In genomic region chr3:67648701-67649100, GRCh38 we compare ENCODE assay signal across 13 cellular contexts. TPM values are rescaled to one million over a fixed set of nuclear protein-coding genes. Genes with fewer than 3 reads are reported as not detected.
DNase-seq lines count a peak whose midpoint lies in the region; ATAC-seq and TF ChIP-seq lines count a peak whose summit lies in the region.
"Had no signal": no experiment of that assay in that cellular context is flagged by ENCODE, and none has a peak within 500 bp of the region (broad histone marks: within the 10 kb centered on the region; RNA-seq: fewer than 3 reads in every experiment).

No MANE protein-coding gene starts in this region.

- TF ChIP-seq CTCF in NB4 (IDR thresholded peaks at IDR 0.05; ENCODE audit: low read depth, low read length) = no peak
- no peak for TF ChIP-seq CTCF in fibroblast of lung (conservative IDR thresholded peaks at IDR 0.05 in 1 of 2, IDR thresholded peaks at IDR 0.05 in 1 of 2; ENCODE audit: low read depth in 1 of 2, low read length in 2 of 2)
- no peak for TF ChIP-seq CTCF in mucosa of descending colon (IDR thresholded peaks at IDR 0.05)

- H3K27me3 ChIP-seq in fibroblast of lung (ENCODE audit: control insufficient read depth, insufficient read depth, low read length) = no peaks in the 10 kb centered on the region
- H3K27me3 ChIP-seq: tibial nerve had no signal

- peak; percentile 75 for DNase-seq in ACHN
- peak; percentile 9 for DNase-seq in NB4 (ENCODE audit: low read depth)
- peak; percentile 27 to 81 for DNase-seq in fibroblast of lung (ENCODE audit: low read depth in 2 of 2)
- peak in 1 of 3 donors; percentile 25 for DNase-seq in mucosa of descending colon
- no peak for DNase-seq in activated CD4-positive, alpha-beta memory T cell treated with anti-CD3 and anti-CD28 coated beads, Interleukin-2, amount 10 ng/mL, durations not matched to agents 7 days and 5 days
- DNase-seq in activated T-helper 1 cell treated with anti-CD3 and anti-CD28 coated beads, Interleukin-12 subunit alpha, Interleukin-12 subunit beta, Interleukin-2, Interleukin-4 antibody, amounts not matched to agents 30 ng/mL and 10 ng/mL and 1 ng/mL, durations not matched to agents 14 hours and 24 hours and 36 hours (ENCODE audit: low spot score) = no peak
- DNase-seq in superior temporal gyrus (ENCODE audit: extremely low spot score) = no peak
- DNase-seq: activated B cell treated with CpG ODN at 0.5 μM for 24 hours; activated naive CD4-positive, alpha-beta T cell treated with anti-CD3 and anti-CD28 coated beads for 36 hours; DMS153; nucleus accumbens had no signal

- POLR2A ChIA-PET in activated CD4-positive, alpha-beta memory T cell treated with anti-CD3 and anti-CD28 coated beads, Interleukin-2, amount 10 ng/mL, durations not matched to agents 7 days and 5 days (lab: Charles Lee) = interaction anchor here (1.2 kb wide), 1 partner anchor 9 kb away, joined by 3 read pairs; no protein-coding TSS in a partner anchor

- H2AFZ ChIP-seq in fibroblast of lung (ENCODE audit: low read length) = no peak overlapping the region

- in situ Hi-C loops in ACHN (cut with HindIII; ENCODE audit: low pct_ligation_motif_present, low pct_unique_long_range_greater_than_20kb, low sequenced_read_pairs) = no loop called here

- H3K27me3 Mint-ChIP-seq in activated CD4-positive, alpha-beta memory T cell treated with anti-CD3 and anti-CD28 coated beads, Interleukin-2, amount 10 ng/mL, durations not matched to agents 7 days and 5 days = no peaks in the 10 kb centered on the region
- no peaks in the 10 kb centered on the region for H3K27me3 Mint-ChIP-seq in activated T-helper 1 cell treated with anti-CD3 and anti-CD28 coated beads, Interleukin-12 subunit alpha, Interleukin-12 subunit beta, Interleukin-2, Interleukin-4 antibody, amounts not matched to agents 30 ng/mL and 10 ng/mL and 1 ng/mL, durations not matched to agents 14 hours and 24 hours and 36 hours (ENCODE audit: insufficient read depth)
- H3K27me3 Mint-ChIP-seq: activated B cell treated with CpG ODN at 0.5 μM for 24 hours had no signal

- H3K9me3 ChIP-seq in fibroblast of lung (ENCODE audit: control insufficient read depth, insufficient read depth, low read depth, low read length) = no peaks in the 10 kb centered on the region
- no peaks in the 10 kb centered on the region for H3K9me3 ChIP-seq in mucosa of descending colon
- H3K9me3 ChIP-seq: tibial nerve had no signal

- H3K4me1 ChIP-seq in fibroblast of lung (ENCODE audit: control insufficient read depth, extremely low read depth, insufficient read depth, low read length) = peaks cover 5% of the 10 kb centered on the region
- H3K4me1 ChIP-seq in mucosa of descending colon (ENCODE audit: low read depth) = peaks cover 58% of the 10 kb centered on the region

- H3K9me3 Mint-ChIP-seq in activated CD4-positive, alpha-beta memory T cell treated with anti-CD3 and anti-CD28 coated beads, Interleukin-2, amount 10 ng/mL, durations not matched to agents 7 days and 5 days = peaks cover 6% of the 10 kb centered on the region
- H3K9me3 Mint-ChIP-seq in activated T-helper 1 cell treated with anti-CD3 and anti-CD28 coated beads, Interleukin-12 subunit alpha, Interleukin-12 subunit beta, Interleukin-2, Interleukin-4 antibody, amounts not matched to agents 30 ng/mL and 10 ng/mL and 1 ng/mL, durations not matched to agents 14 hours and 24 hours and 36 hours = peaks cover 4% of the 10 kb centered on the region
- H3K9me3 Mint-ChIP-seq: activated B cell treated with CpG ODN at 0.5 μM for 24 hours had no signal

- intact Hi-C loops in mucosa of descending colon (cut with DNase I, micrococcal nuclease) = no loop called here
- intact Hi-C loops in activated T-helper 1 cell treated with anti-CD3 and anti-CD28 coated beads, Interleukin-12 subunit alpha, Interleukin-12 subunit beta, Interleukin-2, Interleukin-4 antibody, amounts not matched to agents 30 ng/mL and 10 ng/mL and 1 ng/mL, durations not matched to agents 14 hours and 24 hours and 36 hours (cut with micrococcal nuclease) = no loop called here

- H3K36me3 Mint-ChIP-seq in activated CD4-positive, alpha-beta memory T cell treated with anti-CD3 and anti-CD28 coated beads, Interleukin-2, amount 10 ng/mL, durations not matched to agents 7 days and 5 days (ENCODE audit: low read depth) = peaks cover 79% of the 10 kb centered on the region
- H3K36me3 Mint-ChIP-seq in activated T-helper 1 cell treated with anti-CD3 and anti-CD28 coated beads, Interleukin-12 subunit alpha, Interleukin-12 subunit beta, Interleukin-2, Interleukin-4 antibody, amounts not matched to agents 30 ng/mL and 10 ng/mL and 1 ng/mL, durations not matched to agents 14 hours and 24 hours and 36 hours (ENCODE audit: low read depth) = peaks cover 59% of the 10 kb centered on the region

- peak; percentile 40 for ATAC-seq in mucosa of descending colon
- no peak for ATAC-seq in GM18909 (IDR thresholded peaks at IDR 0.05; ENCODE audit: poor library complexity, unreplicated experiment)

- no peak overlapping the region for H3K4me3 Mint-ChIP-seq in activated CD4-positive, alpha-beta memory T cell treated with anti-CD3 and anti-CD28 coated beads, Interleukin-2, amount 10 ng/mL, durations not matched to agents 7 days and 5 days
- H3K4me3 Mint-ChIP-seq in activated T-helper 1 cell treated with anti-CD3 and anti-CD28 coated beads, Interleukin-12 subunit alpha, Interleukin-12 subunit beta, Interleukin-2, Interleukin-4 antibody, amounts not matched to agents 30 ng/mL and 10 ng/mL and 1 ng/mL, durations not matched to agents 14 hours and 24 hours and 36 hours = no peak overlapping the region
- H3K4me3 Mint-ChIP-seq: activated B cell treated with CpG ODN at 0.5 μM for 24 hours; activated naive CD4-positive, alpha-beta T cell treated with anti-CD3 and anti-CD28 coated beads for 36 hours had no signal

- H3K4me3 ChIP-seq in NB4 (ENCODE audit: low read depth, low read length) = no peak overlapping the region
- H3K4me3 ChIP-seq in fibroblast of lung (replicated peaks in 1 of 4; ENCODE audit: control extremely low read depth in 1 of 4, insufficient read depth in 1 of 4, low read depth in 3 of 4, low read length in 4 of 4) = no peak overlapping the region
- H3K4me3 ChIP-seq in mucosa of descending colon = no peak overlapping the region
- H3K4me3 ChIP-seq: tibial nerve had no signal

- peak overlapping the region; percentile 92 for H3K27ac ChIP-seq in fibroblast of lung (ENCODE audit: insufficient read depth, low read length)
- H3K27ac ChIP-seq: tibial nerve had no signal

- CTCF ChIA-PET in activated CD4-positive, alpha-beta memory T cell treated with anti-CD3 and anti-CD28 coated beads, Interleukin-2, amount 10 ng/mL, durations not matched to agents 7 days and 5 days (lab: Charles Lee) = no interaction called here

- no peak for TF ChIP-seq POLR2A in NB4 (IDR thresholded peaks at IDR 0.05; ENCODE audit: extremely low read depth, insufficient read length)

- H3K4me2 ChIP-seq in fibroblast of lung (ENCODE audit: extremely low read depth, insufficient read depth, low read length) = no peak overlapping the region

- no peak overlapping the region for H3K9ac ChIP-seq in fibroblast of lung (ENCODE audit: insufficient read depth, low read length)

- H3K36me3 ChIP-seq in fibroblast of lung (ENCODE audit: control insufficient read depth, insufficient read depth, low read length) (no peaks in the 10 kb centered on the region), mucosa of descending colon (ENCODE audit: low read depth) (no peaks in the 10 kb centered on the region)

- H3K27ac Mint-ChIP-seq in activated CD4-positive, alpha-beta memory T cell treated with anti-CD3 and anti-CD28 coated beads, Interleukin-2, amount 10 ng/mL, durations not matched to agents 7 days and 5 days = no peak overlapping the region
- no peak overlapping the region for H3K27ac Mint-ChIP-seq in activated T-helper 1 cell treated with anti-CD3 and anti-CD28 coated beads, Interleukin-12 subunit alpha, Interleukin-12 subunit beta, Interleukin-2, Interleukin-4 antibody, amounts not matched to agents 30 ng/mL and 10 ng/mL and 1 ng/mL, durations not matched to agents 14 hours and 24 hours and 36 hours
- H3K27ac Mint-ChIP-seq: activated B cell treated with CpG ODN at 0.5 μM for 24 hours; activated naive CD4-positive, alpha-beta T cell treated with anti-CD3 and anti-CD28 coated beads for 36 hours had no signal

- H3K79me2 ChIP-seq in fibroblast of lung (ENCODE audit: control insufficient read depth, insufficient read depth, low read length) = peaks cover 42% of the 10 kb centered on the region

- no peaks in the 10 kb centered on the region for H4K20me1 ChIP-seq in fibroblast of lung (ENCODE audit: control insufficient read depth, extremely low read depth, insufficient read depth, low read length)

- peaks cover 43% of the 10 kb centered on the region for H3K4me1 Mint-ChIP-seq in activated CD4-positive, alpha-beta memory T cell treated with anti-CD3 and anti-CD28 coated beads, Interleukin-2, amount 10 ng/mL, durations not matched to agents 7 days and 5 days
- H3K4me1 Mint-ChIP-seq in activated T-helper 1 cell treated with anti-CD3 and anti-CD28 coated beads, Interleukin-12 subunit alpha, Interleukin-12 subunit beta, Interleukin-2, Interleukin-4 antibody, amounts not matched to agents 30 ng/mL and 10 ng/mL and 1 ng/mL, durations not matched to agents 14 hours and 24 hours and 36 hours (ENCODE audit: low read depth) = peaks cover 54% of the 10 kb centered on the region

RNA-seq across cellular contexts. Expression of gene SUCLG2, which starts 5.7 kb away (rescaled TPM):
- total RNA-seq in fibroblast of lung = 64.2 and 87.4 TPM in 2 replicates
- 56.8 and 65.0 TPM in 2 replicates for polyA plus RNA-seq in fibroblast of lung
- polyA plus RNA-seq in fibroblast of lung (2012) = 53.4 and 61.0 TPM in 2 replicates
- polyA minus RNA-seq in fibroblast of lung (ENCODE audit: low replicate concordance) = 5.3 and 7.1 TPM in 2 replicates
- total RNA-seq in mucosa of descending colon = 100 to 1,000 TPM; 136 to 238 (median 153) TPM
- 10 to 100 TPM; 46.9 to 48.5 TPM for total RNA-seq in activated CD4-positive, alpha-beta memory T cell treated with anti-CD3 and anti-CD28 coated beads, Interleukin-2, amount 10 ng/mL, durations not matched to agents 7 days and 5 days
- 30.3 and 31.0 TPM in 2 replicates for total RNA-seq in activated T-helper 1 cell treated with anti-CD3 and anti-CD28 coated beads, Interleukin-12 subunit alpha, Interleukin-12 subunit beta, Interleukin-2, Interleukin-4 antibody, amounts not matched to agents 30 ng/mL and 10 ng/mL and 1 ng/mL, durations not matched to agents 14 hours and 24 hours and 36 hours

Comparison
In these comparisons a context has a peak if more than half of its experiments do, and no peak if none do; other contexts are left out.
1. DNase-seq: peak in ACHN (single experiment), NB4 (single experiment) and fibroblast of lung (2 of 2); none in activated CD4-positive, alpha-beta memory T cell treated with anti-CD3 and anti-CD28 coated beads, Interleukin-2, amount 10 ng/mL, durations not matched to agents 7 days and 5 days (single experiment), activated T-helper 1 cell treated with anti-CD3 and anti-CD28 coated beads, Interleukin-12 subunit alpha, Interleukin-12 subunit beta, Interleukin-2, Interleukin-4 antibody, amounts not matched to agents 30 ng/mL and 10 ng/mL and 1 ng/mL, durations not matched to agents 14 hours and 24 hours and 36 hours (single experiment) and superior temporal gyrus (single experiment).